In genomic region chr4:11765849-11766453, GRCh38 we compare ENCODE assay signal across 7 cellular contexts.
DNase-seq lines count a peak whose midpoint lies in the region; ATAC-seq and TF ChIP-seq lines count a peak whose summit lies in the region.

No MANE protein-coding gene starts in this region.

- H3F3A ChIP-seq in DOHH2 (ENCODE audit: control insufficient read depth, insufficient read depth): no peaks in the 10 kb centered on the region

- H3K27ac ChIP-seq in DOHH2 (ENCODE audit: low read depth, low read length) (no peak overlapping the region), adrenal gland (no peak overlapping the region), uterus (no peak overlapping the region), gastrocnemius medialis (no peak overlapping the region)

- no peaks in the 10 kb centered on the region for H3K9me2 ChIP-seq in DOHH2 (replicated peaks; ENCODE audit: control insufficient read depth, low read length)

- H4K20me1 ChIP-seq in DOHH2 (ENCODE audit: control insufficient read depth, insufficient read depth, low read depth, low read length): no peaks in the 10 kb centered on the region

- no peaks in the 10 kb centered on the region for H3K36me3 ChIP-seq in DOHH2 (ENCODE audit: control insufficient read depth, low read length)
- no peaks in the 10 kb centered on the region for H3K36me3 ChIP-seq in adrenal gland (replicated peaks in 1 of 2)
- no peaks in the 10 kb centered on the region for H3K36me3 ChIP-seq in uterus
- H3K36me3 ChIP-seq in gastrocnemius medialis: no peaks in the 10 kb centered on the region

- in situ Hi-C loops in gastrocnemius medialis (cut with MboI; ENCODE audit: low sequenced_read_pairs in 4 of 4): loop anchor here in 1 of 4 donors (25.0 kb wide), 1 partner anchor 871 kb away; no protein-coding TSS in a partner anchor

- no peaks in the 10 kb centered on the region for H3K9me3 ChIP-seq in DOHH2 (ENCODE audit: control insufficient read depth, insufficient read depth, low read length)
- H3K9me3 ChIP-seq in adrenal gland (replicated peaks in 1 of 3): no peaks in the 10 kb centered on the region
- H3K9me3 ChIP-seq in uterus: no peaks in the 10 kb centered on the region
- H3K9me3 ChIP-seq in gastrocnemius medialis: no peaks in the 10 kb centered on the region

- no peak overlapping the region for H3K4me2 ChIP-seq in DOHH2 (ENCODE audit: low read length)

- TF ChIP-seq POLR2A in adrenal gland (IDR thresholded peaks at IDR 0.05) (no peak), uterus (IDR thresholded peaks at IDR 0.05) (no peak), gastrocnemius medialis (IDR thresholded peaks at IDR 0.05) (no peak)

- intact Hi-C loops in adrenal gland (cut with DNase I) (loop anchor here in 1 of 2 donors (10.0 kb wide), 1 partner anchor 189 kb away; no protein-coding TSS in a partner anchor), uterus (cut with DNase I; ENCODE audit: low total_unique reads) (no loop called here), gastrocnemius medialis (cut with DNase I; ENCODE audit: low total_unique reads) (no loop called here)

- TF ChIP-seq CTCF in DOHH2 (IDR thresholded peaks at IDR 0.05; ENCODE audit: low read depth, low read length, poor library complexity, severe bottlenecking): peak; percentile 69
- peak; percentile 48 to 81 (median 66) for TF ChIP-seq CTCF in adrenal gland (IDR thresholded peaks at IDR 0.05)
- TF ChIP-seq CTCF in uterus (IDR thresholded peaks at IDR 0.05): peak; percentile 23 to 63 (median 36)
- peak in 2 of 5 experiments; percentile 37 to 45 for TF ChIP-seq CTCF in gastrocnemius medialis (IDR thresholded peaks at IDR 0.05 in 4 of 5, conservative IDR thresholded peaks at IDR 0.05 in 1 of 5)

- H3K4me1 ChIP-seq in DOHH2 (ENCODE audit: control insufficient read depth, low read length) (no peaks in the 10 kb centered on the region), adrenal gland (replicated peaks in 1 of 2) (peaks cover 5 to 8% of the 10 kb centered on the region in 2 donors), uterus (no peaks in the 10 kb centered on the region), gastrocnemius medialis (no peaks in the 10 kb centered on the region)

- H3K79me2 ChIP-seq in DOHH2 (ENCODE audit: control insufficient read depth, low read length): no peaks in the 10 kb centered on the region

- no peaks in the 10 kb centered on the region for H3K27me3 ChIP-seq in DOHH2 (ENCODE audit: control insufficient read depth, low read length)
- no peaks in the 10 kb centered on the region for H3K27me3 ChIP-seq in adrenal gland
- H3K27me3 ChIP-seq in uterus: no peaks in the 10 kb centered on the region
- H3K27me3 ChIP-seq in gastrocnemius medialis: no peaks in the 10 kb centered on the region

- H3K4me3 ChIP-seq in DOHH2 (ENCODE audit: low read length) (no peak overlapping the region), adrenal gland (no peak overlapping the region), uterus (no peak overlapping the region), gastrocnemius medialis (no peak overlapping the region)

- peak; percentile 53 for DNase-seq in LHCN-M2 (ENCODE audit: low read depth)
- DNase-seq in adrenal gland: peak in 6 of 7 donors; percentile 25 to 57 (median 42)
- DNase-seq in iPS-NIHi7 (ENCODE audit: extremely low spot score): peak; percentile 8
- no peak for DNase-seq in uterus
- DNase-seq in gastrocnemius medialis: no peak

- WGBS in adrenal gland, 4 donors: 29 to 37% (median 34%) methylated on average over 4 of the region's 4 CpGs

- peak; percentile 90 for ATAC-seq in GM19351 (IDR thresholded peaks at IDR 0.05; ENCODE audit: unreplicated experiment)
- ATAC-seq in gastrocnemius medialis: no peak

Comparison
In these comparisons a context has a peak if more than half of its experiments do, and no peak if none do; other contexts are left out.
1. DNase-seq: peak in LHCN-M2 (single experiment), adrenal gland (6 of 7) and iPS-NIHi7 (single experiment); none in uterus (0 of 2) and gastrocnemius medialis (0 of 2).